ENCODE assay signal across 4 cellular contexts in the genomic region with DNA sequence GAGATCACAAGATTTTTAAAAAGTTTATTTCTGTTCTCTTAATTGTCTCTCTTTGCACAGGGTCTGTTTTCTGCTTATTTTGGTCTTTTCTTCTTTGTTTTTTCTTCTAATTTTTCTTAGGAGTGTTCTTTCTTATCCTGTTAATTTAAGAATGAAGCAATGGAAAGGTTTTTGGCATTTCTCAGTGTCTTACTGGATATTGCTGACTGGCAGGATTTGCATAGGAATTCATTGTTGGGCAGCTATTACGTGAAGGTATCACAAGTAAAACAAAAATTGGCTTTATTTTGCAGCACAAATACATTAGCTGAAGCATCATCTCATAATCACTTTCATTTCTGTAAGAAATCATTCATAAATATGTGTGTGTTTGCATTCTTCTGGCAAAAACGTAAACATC.
A peak's percentile ranks its signal among the peaks of the same experiment; 100 is the strongest.
TF ChIP-seq lines count a peak whose summit lies in the region.

No MANE protein-coding gene starts in this region.

TF ChIP-seq in HepG2, 621 proteins besides CTCF, POLR2A, EP300 and RAD21:
- TF ChIP-seq MAFK (conservative IDR thresholded peaks at IDR 0.05 in 1 of 2, IDR thresholded peaks at IDR 0.05 in 1 of 2; ENCODE audit: low read length in 2 of 2), result peak; percentile 75 to 82
- no peak for TF ChIP-seq CBFB (CRISPR knock-in tag; IDR thresholded peaks at IDR 0.05)
- peak; percentile 80 for TF ChIP-seq MAFF (IDR thresholded peaks at IDR 0.05; ENCODE audit: low read depth, low read length)
TF ChIP-seq in HepG2: peak in this region for 2.

TF ChIP-seq in A549, 52 proteins besides CTCF, POLR2A, EP300 and RAD21:
- TF ChIP-seq MAFK (IDR thresholded peaks at IDR 0.05; ENCODE audit: partially characterized antibody), result peak; percentile 70
- TF ChIP-seq, protein P1, sequence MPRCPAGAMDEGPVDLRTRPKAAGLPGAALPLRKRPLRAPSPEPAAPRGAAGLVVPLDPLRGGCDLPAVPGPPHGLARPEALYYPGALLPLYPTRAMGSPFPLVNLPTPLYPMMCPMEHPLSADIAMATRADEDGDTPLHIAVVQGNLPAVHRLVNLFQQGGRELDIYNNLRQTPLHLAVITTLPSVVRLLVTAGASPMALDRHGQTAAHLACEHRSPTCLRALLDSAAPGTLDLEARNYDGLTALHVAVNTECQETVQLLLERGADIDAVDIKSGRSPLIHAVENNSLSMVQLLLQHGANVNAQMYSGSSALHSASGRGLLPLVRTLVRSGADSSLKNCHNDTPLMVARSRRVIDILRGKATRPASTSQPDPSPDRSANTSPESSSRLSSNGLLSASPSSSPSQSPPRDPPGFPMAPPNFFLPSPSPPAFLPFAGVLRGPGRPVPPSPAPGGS (IDR thresholded peaks at IDR 0.05), result no peak

TF ChIP-seq in IMR-90, 13 proteins besides CTCF, POLR2A, EP300 and RAD21:
- peak; percentile 56 for TF ChIP-seq MAFK (IDR thresholded peaks at IDR 0.05; ENCODE audit: low read depth, low read length)
- no peak for TF ChIP-seq RFX5 (IDR thresholded peaks at IDR 0.05; ENCODE audit: low read depth, low read length)
- no peak for TF ChIP-seq MXI1 (IDR thresholded peaks at IDR 0.05; ENCODE audit: borderline replicate concordance, low read depth, low read length)
- no peak for TF ChIP-seq SMC3 (IDR thresholded peaks at IDR 0.05; ENCODE audit: low read depth, low read length)

TF ChIP-seq in K562, 482 proteins besides CTCF, POLR2A, EP300 and RAD21:
- TF ChIP-seq CBX1 (IDR thresholded peaks at IDR 0.05; ENCODE audit: low read depth), result no peak
- peak; percentile 74 for TF ChIP-seq ZNF316 (IDR thresholded peaks at IDR 0.05)
- TF ChIP-seq MAFG (tag; conservative IDR thresholded peaks at IDR 0.05), result peak; percentile 37; the same call in 1 of the 2 replicates
- peak; percentile 45; the same call in 1 of the 2 replicates for TF ChIP-seq C11orf30 (IDR thresholded peaks at IDR 0.05; ENCODE audit: low read depth)
- peak; percentile 44 for TF ChIP-seq MAFF (IDR thresholded peaks at IDR 0.05; ENCODE audit: low read length)
